17 cellular contexts compared by ENCODE assay signal in genomic region chr22:37816543-37817180, GRCh38. TPM values are rescaled to one million over a fixed set of nuclear protein-coding genes. Genes with fewer than 3 reads are reported as not detected.
DNase-seq lines count a peak whose midpoint lies in the region; ATAC-seq and TF ChIP-seq lines count a peak whose summit lies in the region.
"Had no signal": no experiment of that assay in that cellular context is flagged by ENCODE, and none has a peak within 500 bp of the region (broad histone marks: within the 10 kb centered on the region; RNA-seq: fewer than 3 reads in every experiment).

No MANE protein-coding gene starts in this region.

- H3K27me3 ChIP-seq in mammary epithelial cell (ENCODE audit: insufficient read depth, low read length) = peaks cover 2% of the 10 kb centered on the region

- CTCF ChIA-PET in activated naive CD4-positive, alpha-beta T cell treated with anti-CD3 and anti-CD28 coated beads, Interleukin-2, amount 10 ng/mL, durations not matched to agents 7 days and 5 days (lab: Charles Lee) = interaction anchor here (0.7 to 5.2 kb wide), 10 partner anchors 8 to 394 kb away, joined by 3 to 98 read pairs (median 10); partner anchors contain the start of gene GCAT
- CTCF ChIA-PET in mammary epithelial cell (lab: Charles Lee; ENCODE audit: low non-redundant PET) = no interaction called here

- H3K27me3 Mint-ChIP-seq in activated naive CD4-positive, alpha-beta T cell treated with anti-CD3 and anti-CD28 coated beads, Interleukin-2, amount 10 ng/mL, durations not matched to agents 7 days and 5 days = peaks cover 44% of the 10 kb centered on the region
- H3K27me3 Mint-ChIP-seq in chondrocyte (ENCODE audit: low read depth) (no peaks in the 10 kb centered on the region), neural crest cell (ENCODE audit: low read depth) (peaks cover 27% of the 10 kb centered on the region)

- H3K79me2 ChIP-seq in mammary epithelial cell (ENCODE audit: insufficient read depth, low read length) = no peaks in the 10 kb centered on the region

- no peak overlapping the region for H3K27ac ChIP-seq in mammary epithelial cell (ENCODE audit: insufficient read depth, low read depth, low read length)
- H3K27ac ChIP-seq: HL-60 had no signal

- H3K4me1 Mint-ChIP-seq in activated naive CD4-positive, alpha-beta T cell treated with anti-CD3 and anti-CD28 coated beads, Interleukin-2, amount 10 ng/mL, durations not matched to agents 7 days and 5 days = peaks cover 17% of the 10 kb centered on the region
- peaks cover 12% of the 10 kb centered on the region for H3K4me1 Mint-ChIP-seq in chondrocyte (ENCODE audit: low read depth)
- H3K4me1 Mint-ChIP-seq in neural crest cell = peaks cover 16% of the 10 kb centered on the region

- intact Hi-C loops in mammary epithelial cell (cut with micrococcal nuclease) = loop anchor here (1.0 to 5.0 kb wide), 3 partner anchors 47 to 236 kb away; no protein-coding TSS in a partner anchor

- DNase-seq in activated naive CD4-positive, alpha-beta T cell treated with anti-CD3 and anti-CD28 coated beads, Interleukin-2, amount 10 ng/mL, durations not matched to agents 7 days and 5 days = no peak
- no peak for DNase-seq in activated naive CD4-positive, alpha-beta T cell treated with anti-CD3 and anti-CD28 coated beads, Interleukin-2, amount 50 U/mL, for 72 hours (ENCODE audit: low spot score in 2 of 2)
- DNase-seq in chondrocyte (ENCODE audit: low spot score) (peak; percentile 80), neural crest cell (ENCODE audit: low read depth, low spot score) (no peak), mammary epithelial cell (no peak)
- no peak for DNase-seq in activated effector memory CD4-positive, alpha-beta T cell treated with Interleukin-2 at 50 U/mL for 16 hours
- DNase-seq: ACHN; Calu3; CD4-positive, alpha-beta T cell; DMS79; HFFc6 had no signal

- in situ Hi-C loops in mammary epithelial cell (cut with MboI; ENCODE audit: low sequenced_read_pairs in 2 of 2) = no loop called here

- H2AFZ ChIP-seq in mammary epithelial cell (ENCODE audit: low read depth, low read length) = no peak overlapping the region

- WGBS in mammary epithelial cell (ENCODE audit: low coverage, missing lambda C conversion rate) = 91% methylated on average over 17 of the region's 23 CpGs

- H4K20me1 ChIP-seq in mammary epithelial cell (ENCODE audit: insufficient read depth, low read length) = no peaks in the 10 kb centered on the region

- dilution Hi-C loops in mammary epithelial cell (cut with HindIII; ENCODE audit: low sequenced_read_pairs) = loop anchor here (5.0 kb wide), 3 partner anchors 44 to 141 kb away; no protein-coding TSS in a partner anchor

- H3K36me3 ChIP-seq in mammary epithelial cell (ENCODE audit: insufficient read depth, low read length) = no peaks in the 10 kb centered on the region

- ATAC-seq in activated naive CD4-positive, alpha-beta T cell treated with anti-CD3 and anti-CD28 coated beads, Interleukin-2, amount 50 U/mL, for 72 hours = no peak
- no peak for ATAC-seq in GM18873 (IDR thresholded peaks at IDR 0.05; ENCODE audit: low FRiP score, unreplicated experiment)

- peaks cover 7% of the 10 kb centered on the region for H3K4me1 ChIP-seq in mammary epithelial cell (ENCODE audit: insufficient read depth, low read length)

- no peak overlapping the region for H3K4me3 Mint-ChIP-seq in activated naive CD4-positive, alpha-beta T cell treated with anti-CD3 and anti-CD28 coated beads, Interleukin-2, amount 10 ng/mL, durations not matched to agents 7 days and 5 days
- H3K4me3 Mint-ChIP-seq in chondrocyte (ENCODE audit: unreplicated experiment) (no peak overlapping the region), neural crest cell (peak overlapping the region; percentile 47)
- H3K4me3 Mint-ChIP-seq: CD4-positive, alpha-beta T cell had no signal

- H3K9ac ChIP-seq in mammary epithelial cell (ENCODE audit: insufficient read depth, low read length) = no peak overlapping the region

- no peak overlapping the region for H3K4me2 ChIP-seq in mammary epithelial cell (ENCODE audit: insufficient read depth, low read depth, low read length)

- H3K36me3 Mint-ChIP-seq in activated naive CD4-positive, alpha-beta T cell treated with anti-CD3 and anti-CD28 coated beads, Interleukin-2, amount 10 ng/mL, durations not matched to agents 7 days and 5 days = no peaks in the 10 kb centered on the region
- H3K36me3 Mint-ChIP-seq in activated naive CD4-positive, alpha-beta T cell treated with anti-CD3 and anti-CD28 coated beads, Interleukin-2, amount 50 U/mL, for 72 hours = no peaks in the 10 kb centered on the region
- H3K36me3 Mint-ChIP-seq in chondrocyte (ENCODE audit: low read depth) (peaks cover 11% of the 10 kb centered on the region), neural crest cell (ENCODE audit: low read depth) (peaks cover 2% of the 10 kb centered on the region)

- H3K9me3 ChIP-seq in mammary epithelial cell (replicated peaks; ENCODE audit: insufficient read depth, low read length) = no peaks in the 10 kb centered on the region
- H3K9me3 ChIP-seq: HAP-1 had no signal

- TF ChIP-seq CTCF in chondrocyte (IDR thresholded peaks at IDR 0.05) (no peak), neural crest cell (conservative IDR thresholded peaks at IDR 0.05) (no peak), mammary epithelial cell (conservative IDR thresholded peaks at IDR 0.05 in 1 of 2, IDR thresholded peaks at IDR 0.05 in 1 of 2; ENCODE audit: extremely low read depth in 1 of 2, insufficient read depth in 1 of 2, low read depth in 1 of 2, low read length in 2 of 2) (no peak)

- no peak overlapping the region for H3K4me3 ChIP-seq in mammary epithelial cell (replicated peaks in 1 of 3; ENCODE audit: insufficient read depth in 1 of 3, low read depth in 2 of 3, low read length in 3 of 3)
- H3K4me3 ChIP-seq: GM12878, HAP-1 had no signal

- no TSS peak for BruUV-seq in mammary epithelial cell (replicated peaks; lab: Mats Ljungman, UMichigan)

- H3K27ac Mint-ChIP-seq in activated naive CD4-positive, alpha-beta T cell treated with anti-CD3 and anti-CD28 coated beads, Interleukin-2, amount 10 ng/mL, durations not matched to agents 7 days and 5 days = peak overlapping the region; percentile 68
- H3K27ac Mint-ChIP-seq in activated naive CD4-positive, alpha-beta T cell treated with anti-CD3 and anti-CD28 coated beads, Interleukin-2, amount 50 U/mL, for 72 hours = no peak overlapping the region
- H3K27ac Mint-ChIP-seq in chondrocyte (ENCODE audit: unreplicated experiment) (no peak overlapping the region), neural crest cell (ENCODE audit: unreplicated experiment) (no peak overlapping the region)
- H3K27ac Mint-ChIP-seq: CD4-positive, alpha-beta T cell had no signal

- no peaks in the 10 kb centered on the region for H3K9me3 Mint-ChIP-seq in activated naive CD4-positive, alpha-beta T cell treated with anti-CD3 and anti-CD28 coated beads, Interleukin-2, amount 10 ng/mL, durations not matched to agents 7 days and 5 days
- no peaks in the 10 kb centered on the region for H3K9me3 Mint-ChIP-seq in activated naive CD4-positive, alpha-beta T cell treated with anti-CD3 and anti-CD28 coated beads, Interleukin-2, amount 50 U/mL, for 72 hours
- H3K9me3 Mint-ChIP-seq in chondrocyte (ENCODE audit: low read depth) (no peaks in the 10 kb centered on the region), neural crest cell (no peaks in the 10 kb centered on the region)
- H3K9me3 Mint-ChIP-seq: CD4-positive, alpha-beta T cell; HFFc6 had no signal

RNA-seq across cellular contexts. Expression of gene GALR3, which starts 6.5 kb away (rescaled TPM):
- not detected for total RNA-seq in activated naive CD4-positive, alpha-beta T cell treated with anti-CD3 and anti-CD28 coated beads, Interleukin-2, amount 50 U/mL, for 72 hours
- total RNA-seq in chondrocyte (0.37 to 0.41 TPM in 2 of 3 replicates, not detected in the other), neural crest cell (0.49 TPM in 1 of 2 replicates, not detected in the other), mammary epithelial cell (not detected)
- not detected for polyA plus RNA-seq in mammary epithelial cell
- not detected for polyA minus RNA-seq in mammary epithelial cell
- total RNA-seq: A172; CD4-positive, alpha-beta T cell; G401; GM12878; HFFc6 had no signal
- polyA plus RNA-seq: GM12878 had no signal

RNA-seq across cellular contexts. Expression of gene GCAT, which starts 8.9 kb away (rescaled TPM):
- 10 to 100 TPM in 1 of 2 donors, 1 to 10 TPM in 1; 7.5 to 20.7 TPM for total RNA-seq in activated naive CD4-positive, alpha-beta T cell treated with anti-CD3 and anti-CD28 coated beads, Interleukin-2, amount 50 U/mL, for 72 hours
- total RNA-seq in chondrocyte = 23.1 to 24.8 TPM (median 23.6 TPM) in 3 replicates
- 53.1 and 55.8 TPM in 2 replicates for total RNA-seq in neural crest cell
- 10 to 100 TPM; 17.3 to 22.4 TPM for total RNA-seq in mammary epithelial cell
- polyA plus RNA-seq in mammary epithelial cell = 13.6 TPM
- polyA minus RNA-seq in mammary epithelial cell = 6.3 TPM

RNA-seq across cellular contexts. Expression of gene ANKRD54, which starts 27.5 kb away (rescaled TPM):
- 10 to 100 TPM; 16.6 to 22.4 TPM for total RNA-seq in activated naive CD4-positive, alpha-beta T cell treated with anti-CD3 and anti-CD28 coated beads, Interleukin-2, amount 50 U/mL, for 72 hours
- total RNA-seq in chondrocyte = 17.6 to 17.8 TPM (median 17.7 TPM) in 3 replicates
- 31.3 and 31.7 TPM in 2 replicates for total RNA-seq in neural crest cell
- 10 to 100 TPM; 20.3 to 20.5 TPM for total RNA-seq in mammary epithelial cell
- 22.3 TPM for polyA plus RNA-seq in mammary epithelial cell
- polyA minus RNA-seq in mammary epithelial cell = 21.3 TPM

RNA-seq across cellular contexts. Expression of gene EIF3L, which starts 32.6 kb away (rescaled TPM):
- 1,000 to 10,000 TPM in 1 of 2 donors, 100 to 1,000 TPM in 1; 699 to 1,046 TPM for total RNA-seq in activated naive CD4-positive, alpha-beta T cell treated with anti-CD3 and anti-CD28 coated beads, Interleukin-2, amount 50 U/mL, for 72 hours
- total RNA-seq in chondrocyte (312 to 325 TPM (median 323 TPM) in 3 replicates), neural crest cell (725 and 748 TPM in 2 replicates), mammary epithelial cell (100 to 1,000 TPM; 350 to 368 TPM)
- polyA plus RNA-seq in mammary epithelial cell = 693 TPM
- 476 TPM for polyA minus RNA-seq in mammary epithelial cell
